In the genomic region with DNA sequence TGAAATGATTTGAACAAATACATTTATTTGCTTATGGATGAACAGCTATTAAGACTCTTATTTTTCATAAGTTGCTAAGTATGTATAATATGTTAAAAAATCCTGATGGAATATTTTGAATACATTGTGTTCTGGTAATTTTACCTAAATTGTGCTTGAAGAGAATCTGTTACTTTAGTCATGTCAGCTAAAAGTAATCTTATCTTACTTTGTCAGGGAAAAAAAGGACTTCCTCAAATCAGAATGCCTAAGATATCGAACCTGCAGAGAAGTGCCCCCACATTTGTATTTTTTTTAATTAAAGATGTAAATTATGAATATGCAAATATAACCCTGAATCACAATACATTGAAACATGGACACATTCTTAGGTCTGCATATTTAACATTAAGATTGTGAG, we compare ENCODE assay signal across 21 cellular contexts.
"Had no signal": no experiment of that assay in that cellular context is flagged by ENCODE, and none has a peak within 500 bp of the region (broad histone marks: within the 10 kb centered on the region; RNA-seq: fewer than 3 reads in every experiment).

No MANE protein-coding gene starts in this region.

- H3K4me3 Mint-ChIP-seq: IgD-negative memory B cell, T-cell had no signal

- H3K9me3 Mint-ChIP-seq: IgD-negative memory B cell had no signal

- H3K4me3 ChIP-seq: PC-9, Peyer's patch, SJCRH30, SK-N-MC had no signal

- H3K27ac Mint-ChIP-seq: IgD-negative memory B cell, T-cell had no signal

- H3K9me3 ChIP-seq: Peyer's patch, SJCRH30 had no signal

- H3K27me3 Mint-ChIP-seq: IgD-negative memory B cell, T-cell had no signal

- H3K4me1 ChIP-seq: Peyer's patch, SJCRH30 had no signal

- H3K4me2 ChIP-seq: PC-9 had no signal

- DNase-seq: KBM-7; MV-4-11; NCI-H1048; NCI-H1436 treated with DMSO at 0.1 percent for 48 hours; NCI-H187 treated with DMSO at 0.1 percent for 48 hours; NCI-H2029 treated with DMSO at 0.1 percent for 48 hours; NCI-H2171 treated with DMSO at 0.1 percent for 48 hours; NCI-H446 treated with DMSO at 0.1 percent for 48 hours; NCI-H510A treated with DMSO at 0.1 percent for 48 hours; NCI-H526; NCI-H82; NK-92 treated with Interleukin-12 subunit alpha and Interleukin-12 subunit beta, amount 100 ng/mL, for 24 hours; PC-9; Peyer's patch; SHP77 treated with DMSO at 0.1 percent for 48 hours; SJCRH30; SW 1271; T-cell had no signal

- ATAC-seq: Right ventricle myocardium inferior, T-cell had no signal

- H3K27ac ChIP-seq: PC-9, Peyer's patch, SJCRH30, SK-N-MC had no signal

- H3K36me3 Mint-ChIP-seq: IgD-negative memory B cell, T-cell had no signal
